20 cellular contexts compared by ENCODE assay signal in genomic region chr6:131982740-131983259, GRCh38. TPM values are rescaled to one million over a fixed set of nuclear protein-coding genes. Genes with fewer than 3 reads are reported as not detected.
DNase-seq lines count a peak whose midpoint lies in the region; ATAC-seq, FAIRE-seq and TF ChIP-seq lines count a peak whose summit lies in the region.
"Had no signal": no experiment of that assay in that cellular context is flagged by ENCODE, and none has a peak within 500 bp of the region (broad histone marks: within the 10 kb centered on the region; RNA-seq: fewer than 3 reads in every experiment).

No MANE protein-coding gene starts in this region.

- H3K4me3 ChIP-seq in ascending aorta (no peak overlapping the region), foreskin fibroblast (ENCODE audit: low read depth in 1 of 2, low read length in 2 of 2) (no peak overlapping the region)
- H3K4me3 ChIP-seq: GM12878, thyroid gland had no signal

- ATAC-seq in HG02798 (IDR thresholded peaks at IDR 0.05; ENCODE audit: poor library complexity, unreplicated experiment) = no peak
- ATAC-seq: activated CD8-positive, alpha-beta T cell treated with anti-CD3 and anti-CD28 coated beads, Interleukin-2, amount 10 ng/mL, durations not matched to agents 7 days and 5 days; GM12878 had no signal

- TF ChIP-seq POLR2A in H54 (IDR thresholded peaks at IDR 0.05; ENCODE audit: low read depth, low read length) (no peak), erythroblast (IDR thresholded peaks at IDR 0.05; ENCODE audit: low read length) (no peak)

- DNase-seq in A172 (ENCODE audit: low spot score) (peak; percentile 51), H54 (ENCODE audit: insufficient read length, low spot score) (no peak), ascending aorta (ENCODE audit: low spot score in 2 of 2) (no peak), foreskin fibroblast (peak; percentile 67 to 79), erythroblast (lab: John Stamatoyannopoulos, UW) (no peak), head of caudate nucleus (no peak), SHP77 (lab: John Stamatoyannopoulos, UW) (no peak)
- DNase-seq: activated CD8-positive, alpha-beta T cell treated with anti-CD3 and anti-CD28 coated beads, Interleukin-2, amount 10 ng/mL, durations not matched to agents 7 days and 5 days; activated effector memory CD4-positive, alpha-beta T cell treated with Interleukin-2 at 50 U/mL for 16 hours; caudate nucleus; DMS153; NCI-H1694 treated with DMSO at 0.1 percent for 48 hours; NCI-H69; RPMI8226; stimulated activated CD4-positive, alpha-beta T cell treated with anti-CD3 and anti-CD28 coated beads, Interleukin-12 subunit alpha, Interleukin-12 subunit beta, amount 100 ng/mL, for 4 hours; T-helper 9 cell; thyroid gland had no signal

- peaks cover 0 to 31% of the 10 kb centered on the region in 2 donors for H3K4me1 ChIP-seq in ascending aorta

- peak; percentile 81 for FAIRE-seq in H54 (lab: Jason Lieb, UNC)
- FAIRE-seq: GM12878 had no signal

- H3K36me3 ChIP-seq in ascending aorta = no peaks in the 10 kb centered on the region
- H3K36me3 ChIP-seq: thyroid gland had no signal

- no peaks in the 10 kb centered on the region for H3K27me3 ChIP-seq in ascending aorta
- H3K27me3 ChIP-seq: thyroid gland had no signal

- TF ChIP-seq CTCF in ascending aorta (IDR thresholded peaks at IDR 0.05) (no peak), foreskin fibroblast (IDR thresholded peaks at IDR 0.05; ENCODE audit: low read depth, low read length) (no peak)

- H3K27ac ChIP-seq in ascending aorta = peak overlapping the region; percentile 28 to 55
- H3K27ac ChIP-seq: KMS-11, thyroid gland had no signal

- H3K9me3 ChIP-seq in ascending aorta = no peaks in the 10 kb centered on the region
- H3K9me3 ChIP-seq: thyroid gland had no signal

- intact Hi-C loops in ascending aorta (cut with DNase I) = no loop called here
- intact Hi-C loops in head of caudate nucleus (cut with DNase I) = no loop called here

RNA-seq across cellular contexts. Expression of gene CCN2, which starts 31.6 kb away (rescaled TPM):
- total RNA-seq in A172 (2014; rRNA removed; shearing (Covaris generic)) = 42.1 and 42.6 TPM in 2 replicates
- 916 TPM for total RNA-seq in ascending aorta
- total RNA-seq: activated CD8-positive, alpha-beta T cell treated with anti-CD3 and anti-CD28 coated beads, Interleukin-2, amount 10 ng/mL, durations not matched to agents 7 days and 5 days had no signal

Comparison
In these comparisons a context has a peak if more than half of its experiments do, and no peak if none do; other contexts are left out.
1. DNase-seq: peak in A172 (single experiment) and foreskin fibroblast (2 of 2); none in H54 (single experiment), ascending aorta (0 of 2), erythroblast (0 of 2), head of caudate nucleus (0 of 42) and SHP77 (0 of 2).
2. RNA of gene CCN2, which starts 31.6 kb away (total RNA-seq): 916 TPM in ascending aorta (single experiment); 42.1 to 42.6 TPM in A172; every median in the first group is over 10 times any median in the second.